ENCODE assay signal across 8 cellular contexts in the genomic region with DNA sequence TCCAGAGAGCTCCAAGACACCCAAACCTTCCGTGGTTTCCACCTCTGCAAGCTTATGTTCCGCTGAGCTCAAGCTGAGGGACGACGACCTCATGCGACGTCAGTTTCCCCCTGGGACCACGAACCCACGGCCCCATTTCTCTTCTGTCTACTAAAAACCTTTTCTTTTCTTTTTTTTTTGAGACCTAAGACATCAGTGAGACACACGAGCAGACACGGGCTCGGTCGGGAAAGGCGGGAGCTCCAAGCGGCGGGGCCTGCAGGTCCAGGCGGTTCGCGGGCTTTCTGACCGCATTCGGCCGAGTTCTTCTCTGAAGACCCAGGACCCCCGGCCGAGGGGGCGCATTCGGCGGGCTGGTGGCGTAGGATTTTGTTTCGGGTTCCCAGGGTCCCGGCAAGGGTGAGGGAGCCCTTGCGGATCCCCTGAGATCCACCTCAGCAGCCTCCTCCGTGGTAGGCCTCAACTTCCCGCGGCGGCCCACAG. TPM values are rescaled to one million over a fixed set of nuclear protein-coding genes. Genes with fewer than 3 reads are reported as not detected.
DNase-seq lines count a peak whose midpoint lies in the region; ATAC-seq and TF ChIP-seq lines count a peak whose summit lies in the region.

No MANE protein-coding gene starts in this region.

- peaks cover 1 to 12% (median 3%) of the 10 kb centered on the region in 3 donors for H3K36me3 ChIP-seq in tibial artery

- no peak for ATAC-seq in activated T-cell treated with anti-CD3 and anti-CD28 coated beads, Interleukin-2, amount 50 U/mL, for 72 hours (replicated peaks in 1 of 2)
- peak; percentile 7 for ATAC-seq in HG03432 (IDR thresholded peaks at IDR 0.05; ENCODE audit: unreplicated experiment)
- ATAC-seq in activated naive CD8-positive, alpha-beta T cell treated with anti-CD3 and anti-CD28 coated beads, Interleukin-2, amount 10 ng/mL, durations not matched to agents 7 days and 5 days (ENCODE audit: low read depth), result no peak

- no peak for DNase-seq in activated T-cell treated with anti-CD3 and anti-CD28 coated beads, Interleukin-2, amount 50 U/mL, for 72 hours
- DNase-seq in activated T-cell treated with anti-CD3 and anti-CD28 coated beads, Interleukin-2, amount 50 U/mL, for 48 hours, result no peak
- no peak for DNase-seq in activated naive CD8-positive, alpha-beta T cell treated with anti-CD3 and anti-CD28 coated beads, Interleukin-2, amount 10 ng/mL, durations not matched to agents 7 days and 5 days
- peak; percentile 12 for DNase-seq in kidney tubule cell (ENCODE audit: low spot score)
- DNase-seq in tibial artery, result no peak
- DNase-seq in islet precursor cell, result no peak
- DNase-seq in NK-92 (lab: John Stamatoyannopoulos, UW; ENCODE audit: unreplicated experiment), result no peak

- H3K4me1 ChIP-seq in tibial artery, result peaks cover 0 to 27% (median 20%) of the 10 kb centered on the region in 4 donors

- peaks cover 9 to 31% of the 10 kb centered on the region in 2 donors for H3K36me3 Mint-ChIP-seq in activated T-cell treated with anti-CD3 and anti-CD28 coated beads, Interleukin-2, amount 50 U/mL, for 72 hours (ENCODE audit: insufficient read depth in 2 of 2)
- peaks cover 31% of the 10 kb centered on the region for H3K36me3 Mint-ChIP-seq in activated naive CD8-positive, alpha-beta T cell treated with anti-CD3 and anti-CD28 coated beads, Interleukin-2, amount 10 ng/mL, durations not matched to agents 7 days and 5 days

- H3K27me3 Mint-ChIP-seq in activated T-cell treated with anti-CD3 and anti-CD28 coated beads, Interleukin-2, amount 50 U/mL, for 72 hours (ENCODE audit: low read depth), result no peaks in the 10 kb centered on the region
- no peaks in the 10 kb centered on the region for H3K27me3 Mint-ChIP-seq in activated naive CD8-positive, alpha-beta T cell treated with anti-CD3 and anti-CD28 coated beads, Interleukin-2, amount 10 ng/mL, durations not matched to agents 7 days and 5 days

- peak overlapping the region; percentile 89 to 98 for H3K4me3 Mint-ChIP-seq in activated T-cell treated with anti-CD3 and anti-CD28 coated beads, Interleukin-2, amount 50 U/mL, for 72 hours
- peak overlapping the region; percentile 98 for H3K4me3 Mint-ChIP-seq in activated naive CD8-positive, alpha-beta T cell treated with anti-CD3 and anti-CD28 coated beads, Interleukin-2, amount 10 ng/mL, durations not matched to agents 7 days and 5 days

- POLR2A ChIA-PET in activated naive CD8-positive, alpha-beta T cell treated with anti-CD3 and anti-CD28 coated beads, Interleukin-2, amount 10 ng/mL, durations not matched to agents 7 days and 5 days (lab: Charles Lee), result interaction anchor here (0.7 to 4.2 kb wide), 17 partner anchors 10 to 312 kb away, joined by 3 to 32 read pairs (median 4); partner anchors contain the start of genes DIP2A, MCM3AP, PRMT2 and YBEY

- no peak for TF ChIP-seq CTCF in tibial artery (IDR thresholded peaks at IDR 0.05)

- H3K27ac ChIP-seq in tibial artery, result peak overlapping the region in 1 of 2 donors; percentile 99

- peak overlapping the region; percentile 89 for H3K27ac Mint-ChIP-seq in activated T-cell treated with anti-CD3 and anti-CD28 coated beads, Interleukin-2, amount 50 U/mL, for 72 hours
- peak overlapping the region; percentile 99 for H3K27ac Mint-ChIP-seq in activated naive CD8-positive, alpha-beta T cell treated with anti-CD3 and anti-CD28 coated beads, Interleukin-2, amount 10 ng/mL, durations not matched to agents 7 days and 5 days

- H3K9me3 ChIP-seq in tibial artery, result no peaks in the 10 kb centered on the region

- H3K27me3 ChIP-seq in tibial artery, result no peaks in the 10 kb centered on the region

- H3K4me3 ChIP-seq in tibial artery, result peak overlapping the region; percentile 70 to 100

- H3K9me3 Mint-ChIP-seq in activated T-cell treated with anti-CD3 and anti-CD28 coated beads, Interleukin-2, amount 50 U/mL, for 72 hours, result no peaks in the 10 kb centered on the region
- H3K9me3 Mint-ChIP-seq in activated naive CD8-positive, alpha-beta T cell treated with anti-CD3 and anti-CD28 coated beads, Interleukin-2, amount 10 ng/mL, durations not matched to agents 7 days and 5 days, result no peaks in the 10 kb centered on the region

- H3K4me1 Mint-ChIP-seq in activated T-cell treated with anti-CD3 and anti-CD28 coated beads, Interleukin-2, amount 50 U/mL, for 72 hours (ENCODE audit: low read depth), result peaks cover 40% of the 10 kb centered on the region
- H3K4me1 Mint-ChIP-seq in activated naive CD8-positive, alpha-beta T cell treated with anti-CD3 and anti-CD28 coated beads, Interleukin-2, amount 10 ng/mL, durations not matched to agents 7 days and 5 days, result peaks cover 32% of the 10 kb centered on the region

- intact Hi-C loops in tibial artery (cut with DNase I; ENCODE audit: low total_unique reads), result loop anchor here (2.0 to 10.0 kb wide), 2 partner anchors 36 to 98 kb away; partner anchors contain the start of genes LSS and YBEY

RNA-seq across cellular contexts. Expression of gene C21orf58, which starts 0.4 kb away (rescaled TPM):
- 10 to 100 TPM; 37.5 to 39.8 TPM for total RNA-seq in activated T-cell treated with anti-CD3 and anti-CD28 coated beads, Interleukin-2, amount 50 U/mL, for 72 hours
- total RNA-seq in activated naive CD8-positive, alpha-beta T cell treated with anti-CD3 and anti-CD28 coated beads, Interleukin-2, amount 10 ng/mL, durations not matched to agents 7 days and 5 days, result 10 to 100 TPM; 50.1 to 53.9 TPM

RNA-seq across cellular contexts. Expression of gene PCNT, which starts 0.7 kb away (rescaled TPM):
- total RNA-seq in activated T-cell treated with anti-CD3 and anti-CD28 coated beads, Interleukin-2, amount 50 U/mL, for 72 hours, result 10 to 100 TPM; 69.6 to 83.5 TPM
- 10 to 100 TPM; 85.4 to 86.1 TPM for total RNA-seq in activated naive CD8-positive, alpha-beta T cell treated with anti-CD3 and anti-CD28 coated beads, Interleukin-2, amount 10 ng/mL, durations not matched to agents 7 days and 5 days

RNA-seq across cellular contexts. Expression of gene YBEY, which starts 37.1 kb away (rescaled TPM):
- total RNA-seq in activated T-cell treated with anti-CD3 and anti-CD28 coated beads, Interleukin-2, amount 50 U/mL, for 72 hours, result 10 to 100 TPM; 22.3 to 25.7 TPM
- total RNA-seq in activated naive CD8-positive, alpha-beta T cell treated with anti-CD3 and anti-CD28 coated beads, Interleukin-2, amount 10 ng/mL, durations not matched to agents 7 days and 5 days, result 10 to 100 TPM in 1 of 2 experiments, 1 to 10 TPM in 1; 9.6 to 10.7 TPM

RNA-seq across cellular contexts. Expression of gene MCM3AP, which starts 37.9 kb away (rescaled TPM):
- 100 to 1,000 TPM; 120 to 121 TPM for total RNA-seq in activated T-cell treated with anti-CD3 and anti-CD28 coated beads, Interleukin-2, amount 50 U/mL, for 72 hours
- 100 to 1,000 TPM; 130 to 150 TPM for total RNA-seq in activated naive CD8-positive, alpha-beta T cell treated with anti-CD3 and anti-CD28 coated beads, Interleukin-2, amount 10 ng/mL, durations not matched to agents 7 days and 5 days
